In genomic region chr1:185735667-185736105, GRCh38 we compare ENCODE assay signal across 9 cellular contexts. TPM values are rescaled to one million over a fixed set of nuclear protein-coding genes. Genes with fewer than 3 reads are reported as not detected.
DNase-seq lines count a peak whose midpoint lies in the region; ATAC-seq and TF ChIP-seq lines count a peak whose summit lies in the region.
"Had no signal": no experiment of that assay in that cellular context is flagged by ENCODE, and none has a peak within 500 bp of the region (broad histone marks: within the 10 kb centered on the region; RNA-seq: fewer than 3 reads in every experiment).

No MANE protein-coding gene starts in this region.

- 0 out of 2 replicates have a peak overlapping the region, but pooled peaks have one; percentile 96 for H3K4me2 ChIP-seq in HCT116 (ENCODE audit: low read length)

- H2AFZ ChIP-seq in HCT116 (ENCODE audit: low read depth, low read length, poor library complexity, severe bottlenecking): no peak overlapping the region

- no peaks in the 10 kb centered on the region for H4K20me1 ChIP-seq in HCT116 (ENCODE audit: insufficient read depth)

- H3K36me3 ChIP-seq in HCT116 (ENCODE audit: control insufficient read depth in 1 of 2, insufficient read depth in 2 of 2, low read length in 2 of 2) (no peaks in the 10 kb centered on the region), thoracic aorta (no peaks in the 10 kb centered on the region)

- no peaks in the 10 kb centered on the region for H3K9me3 ChIP-seq in HCT116 (ENCODE audit: control insufficient read depth in 1 of 2, insufficient read depth in 1 of 2, low read depth in 1 of 2, low read length in 2 of 2)
- no peaks in the 10 kb centered on the region for H3K9me3 ChIP-seq in thoracic aorta

- H3K9ac ChIP-seq in HCT116 (ENCODE audit: low read length): no peak overlapping the region

- TF ChIP-seq CTCF in HCT116 (IDR thresholded peaks at IDR 0.05 in 2 of 3, conservative IDR thresholded peaks at IDR 0.05 in 1 of 3; ENCODE audit: borderline replicate concordance in 1 of 3, insufficient read depth in 1 of 3, low read depth in 2 of 3, low read length in 2 of 3): no peak
- no peak for TF ChIP-seq CTCF in thoracic aorta (IDR thresholded peaks at IDR 0.05)

- RAD21 ChIA-PET in HCT116 (lab: Charles Lee; ENCODE audit: low non-redundant PET in 1 of 2, low total read pairs in 2 of 2, uncharacterized antibody in 2 of 2, unreplicated experiment in 2 of 2): no interaction called here

- BruUV-seq in HCT116 (replicated peaks; lab: Mats Ljungman, UMichigan): no TSS peak

- intact Hi-C loops in HCT116 (cut with micrococcal nuclease): no loop called here

- POLR2A ChIA-PET in HCT116 (lab: Charles Lee): no interaction called here

- H3K27ac ChIP-seq in HCT116 (ENCODE audit: low read depth, low read length) (no peak overlapping the region), thoracic aorta (peak overlapping the region; percentile 86 to 91)

- H3K4me3 ChIP-seq in HCT116 (replicated peaks in 1 of 2; ENCODE audit: low read depth in 1 of 2, low read length in 2 of 2) (no peak overlapping the region), thoracic aorta (peak overlapping the region; percentile 89)

- H3K27me3 ChIP-seq in HCT116 (ENCODE audit: insufficient read depth, low read length) (no peaks in the 10 kb centered on the region), thoracic aorta (replicated peaks; ENCODE audit: insufficient read depth) (no peaks in the 10 kb centered on the region)

- H3K4me1 ChIP-seq in HCT116 (ENCODE audit: control insufficient read depth in 1 of 2, insufficient read depth in 2 of 2, low read length in 2 of 2) (peaks cover 2 to 21% of the 10 kb centered on the region in 2 experiments; a peak in 3 of 4 replicates), thoracic aorta (ENCODE audit: control insufficient read depth in 1 of 2, low read depth in 2 of 2) (peaks cover 14 to 30% of the 10 kb centered on the region in 2 donors)

- no peak for TF ChIP-seq RAD21 in HCT116 (IDR thresholded peaks at IDR 0.05; ENCODE audit: low read depth)

- no peak for TF ChIP-seq POLR2A in HCT116 (IDR thresholded peaks at IDR 0.05; ENCODE audit: borderline replicate concordance, extremely low read depth, insufficient read depth, insufficient read length)

- no peaks in the 10 kb centered on the region for H3K79me2 ChIP-seq in HCT116 (ENCODE audit: insufficient read depth, low read length)

- no peaks in the 10 kb centered on the region for H3K9me2 ChIP-seq in HCT116 (ENCODE audit: insufficient read depth)

- no peak for DNase-seq in HCT116 (ENCODE audit: low read depth, low spot score)
- peak; percentile 7 for DNase-seq in amniotic epithelial cell (ENCODE audit: low read depth)
- peak; percentile 61 for DNase-seq in left kidney (ENCODE audit: low read depth, low spot score)
- DNase-seq in thoracic aorta (ENCODE audit: low spot score): no peak
- DNase-seq in nucleus accumbens (lab: John Stamatoyannopoulos, UW): no peak
- no peak for DNase-seq in amniotic stem cell (lab: John Stamatoyannopoulos, UW)
- DNase-seq: NCI-H2081 treated with DMSO at 0.1 percent for 48 hours had no signal

- ATAC-seq in HCT116 (no peak), thoracic aorta (ENCODE audit: insufficient number of reproducible peaks, low FRiP score, low read depth) (no peak), HG02840 (IDR thresholded peaks at IDR 0.05; ENCODE audit: low FRiP score, unreplicated experiment) (no peak), HG02870 (IDR thresholded peaks at IDR 0.05; ENCODE audit: unreplicated experiment) (no peak)

- CTCF ChIA-PET in HCT116 (lab: Charles Lee): interaction anchor here (3.8 kb wide), 1 partner anchor 15 kb away, joined by 30 read pairs; no protein-coding TSS in a partner anchor

TF ChIP-seq in HCT116, 20 proteins besides CTCF, POLR2A, EP300 and RAD21:
- TF ChIP-seq FOSL1 (IDR thresholded peaks at IDR 0.05; ENCODE audit: low read depth): no peak
- TF ChIP-seq MAX (IDR thresholded peaks at IDR 0.05): no peak
- TF ChIP-seq ELF1 (IDR thresholded peaks at IDR 0.05; ENCODE audit: borderline replicate concordance, low read depth): no peak
- TF ChIP-seq ZFX (IDR thresholded peaks at IDR 0.05): no peak
- TF ChIP-seq YY1 (IDR thresholded peaks at IDR 0.05; ENCODE audit: extremely low read depth, insufficient replicate concordance, low read depth, low read length): no peak
- no peak for TF ChIP-seq SP1 (IDR thresholded peaks at IDR 0.05; ENCODE audit: low read depth)
- TF ChIP-seq REST (IDR thresholded peaks at IDR 0.05; ENCODE audit: low read depth): no peak
- no peak for TF ChIP-seq POLR2AphosphoS5 (IDR thresholded peaks at IDR 0.05; ENCODE audit: low read depth, low read length)
- TF ChIP-seq EZH2 (IDR thresholded peaks at IDR 0.05): no peak
- TF ChIP-seq SRF (IDR thresholded peaks at IDR 0.05; ENCODE audit: low read depth): no peak
- no peak for TF ChIP-seq CBX3 (IDR thresholded peaks at IDR 0.05; ENCODE audit: low read depth)
- no peak for TF ChIP-seq CEBPB (IDR thresholded peaks at IDR 0.05; ENCODE audit: low read depth)
- TF ChIP-seq EZH2phosphoT487 (IDR thresholded peaks at IDR 0.05; ENCODE audit: borderline replicate concordance): no peak
- no peak for TF ChIP-seq ZNF274 (IDR thresholded peaks at IDR 0.05; ENCODE audit: low read depth, low read length)
- TF ChIP-seq EGR1 (IDR thresholded peaks at IDR 0.05; ENCODE audit: low read depth): no peak
- TF ChIP-seq SIN3A (IDR thresholded peaks at IDR 0.05; ENCODE audit: low read depth): no peak
- TF ChIP-seq TCF7L2 (IDR thresholded peaks at IDR 0.05; ENCODE audit: borderline replicate concordance, extremely low read depth, insufficient read depth, insufficient read length): no peak

RNA-seq across cellular contexts. Expression of gene HMCN1, which starts 1.5 kb away (rescaled TPM):
- total RNA-seq in HCT116 (2021; ENCODE audit: unreplicated experiment) (0.59 TPM), thoracic aorta (100 to 1,000 TPM; 142 to 191 TPM)
- polyA plus RNA-seq in HCT116 (2012): 0.22 and 0.42 TPM in 2 replicates

Comparison
In these comparisons a context has a peak if more than half of its experiments do, and no peak if none do; other contexts are left out.
1. DNase-seq: peak in amniotic epithelial cell (single experiment) and left kidney (single experiment); none in HCT116 (single experiment), thoracic aorta (single experiment), nucleus accumbens (0 of 56) and amniotic stem cell (single experiment).
2. RNA of gene HMCN1, which starts 1.5 kb away (total RNA-seq): 142 to 191 TPM in thoracic aorta; 0.59 TPM in HCT116 (single experiment); every median in the first group is over 10 times any median in the second.